Comparison of ENCODE assay signal across 1 cellular context in genomic region chr7:99918959-99919813, GRCh38.
TF ChIP-seq lines count a peak whose summit lies in the region.

A gene with protein sequence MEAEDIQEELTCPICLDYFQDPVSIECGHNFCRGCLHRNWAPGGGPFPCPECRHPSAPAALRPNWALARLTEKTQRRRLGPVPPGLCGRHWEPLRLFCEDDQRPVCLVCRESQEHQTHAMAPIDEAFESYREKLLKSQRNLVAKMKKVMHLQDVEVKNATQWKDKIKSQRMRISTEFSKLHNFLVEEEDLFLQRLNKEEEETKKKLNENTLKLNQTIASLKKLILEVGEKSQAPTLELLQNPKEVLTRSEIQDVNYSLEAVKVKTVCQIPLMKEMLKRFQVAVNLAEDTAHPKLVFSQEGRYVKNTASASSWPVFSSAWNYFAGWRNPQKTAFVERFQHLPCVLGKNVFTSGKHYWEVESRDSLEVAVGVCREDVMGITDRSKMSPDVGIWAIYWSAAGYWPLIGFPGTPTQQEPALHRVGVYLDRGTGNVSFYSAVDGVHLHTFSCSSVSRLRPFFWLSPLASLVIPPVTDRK (minus strand): TSS chr7:99919530. CDS start chr7:99919401, 129 bp downstream.

TF ChIP-seq in K562, 482 proteins besides CTCF, POLR2A, EP300 and RAD21 (continued from another document and continues in another):
- TF ChIP-seq ATF2 (CRISPR knock-in tag; IDR thresholded peaks at IDR 0.05) (no peak), PHF20 (IDR thresholded peaks at IDR 0.05; ENCODE audit: partially characterized antibody) (peak; percentile 78), ZBTB9 (CRISPR knock-in tag; IDR thresholded peaks at IDR 0.05) (0 out of 2 replicates have a peak, but pooled peaks have one; percentile 43), U2AF2 (optimal IDR thresholded peaks at IDR 0.05; ENCODE audit: low read depth, low read length) (no peak), RBM17 (IDR thresholded peaks at IDR 0.05; ENCODE audit: borderline replicate concordance, low read depth, low read length) (no peak), ELF4 (CRISPR knock-in tag; IDR thresholded peaks at IDR 0.05) (0 out of 2 replicates have a peak, but pooled peaks have one; percentile 36), RBM25 (IDR thresholded peaks at IDR 0.05; ENCODE audit: low read depth, low read length, severe bottlenecking) (no peak), GTF2E2 (tag; IDR thresholded peaks at IDR 0.05) (peak; percentile 91; the same call in 1 of the 2 replicates), ZBTB5 (IDR thresholded peaks at IDR 0.05) (no peak), SMARCA5 (IDR thresholded peaks at IDR 0.05) (no peak), PHF8 (IDR thresholded peaks at IDR 0.05; ENCODE audit: borderline replicate concordance, low read length) (peak; percentile 98), ARID4B (CRISPR knock-in tag; IDR thresholded peaks at IDR 0.05) (peak; percentile 62; the same call in 1 of the 2 replicates), SOX6 (IDR thresholded peaks at IDR 0.05) (no peak; the same call in 1 of the 2 replicates), POLR3G (IDR thresholded peaks at IDR 0.05; ENCODE audit: extremely low read depth, insufficient read length, insufficient replicate concordance) (no peak), KDM1A (IDR thresholded peaks at IDR 0.05) (no peak), NBN (IDR thresholded peaks at IDR 0.05; ENCODE audit: low read depth) (no peak), ZSCAN29 (IDR thresholded peaks at IDR 0.05) (no peak; the same call in 1 of the 2 replicates), ZEB2 (IDR thresholded peaks at IDR 0.05) (no peak), POU5F1 (IDR thresholded peaks at IDR 0.05; ENCODE audit: borderline replicate concordance, low read depth, low read length, partially characterized antibody) (no peak), PRMT5 (CRISPR knock-in tag; IDR thresholded peaks at IDR 0.05) (no peak), MNT (conservative IDR thresholded peaks at IDR 0.05) (peak; percentile 57 to 87), FOXK1 (CRISPR knock-in tag; IDR thresholded peaks at IDR 0.05; ENCODE audit: borderline replicate concordance) (peak; percentile 53; the same call in 1 of the 2 replicates), HES1 (IDR thresholded peaks at IDR 0.05; ENCODE audit: low read depth) (no peak), MITF (IDR thresholded peaks at IDR 0.05) (no peak), HCFC1 (IDR thresholded peaks at IDR 0.05; ENCODE audit: low read depth, low read length) (peak; percentile 74), SMAD2 (IDR thresholded peaks at IDR 0.05; ENCODE audit: low read depth, low read length) (no peak), ZFP36 (IDR thresholded peaks at IDR 0.05; ENCODE audit: low read depth, low read length, partially characterized antibody) (peak; percentile 42), MIER1 (IDR thresholded peaks at IDR 0.05; ENCODE audit: low read depth) (0 out of 2 replicates have a peak, but pooled peaks have one; percentile 45), CBX5 (IDR thresholded peaks at IDR 0.05; ENCODE audit: borderline replicate concordance, low read depth) (no peak), TCF15 (CRISPR knock-in tag; IDR thresholded peaks at IDR 0.05) (no peak), ZFP1 (CRISPR knock-in tag; IDR thresholded peaks at IDR 0.05) (no peak), RNF2 (IDR thresholded peaks at IDR 0.05) (peak; percentile 20; the same call in 1 of the 2 replicates), MBD2 (IDR thresholded peaks at IDR 0.05; ENCODE audit: borderline replicate concordance, low read depth) (no peak; the same call in 1 of the 2 replicates), CCNT2 (IDR thresholded peaks at IDR 0.05; ENCODE audit: borderline replicate concordance, extremely low read depth, insufficient read length, low read depth, low read length) (peak; percentile 30)
- TF ChIP-seq, protein P1, sequence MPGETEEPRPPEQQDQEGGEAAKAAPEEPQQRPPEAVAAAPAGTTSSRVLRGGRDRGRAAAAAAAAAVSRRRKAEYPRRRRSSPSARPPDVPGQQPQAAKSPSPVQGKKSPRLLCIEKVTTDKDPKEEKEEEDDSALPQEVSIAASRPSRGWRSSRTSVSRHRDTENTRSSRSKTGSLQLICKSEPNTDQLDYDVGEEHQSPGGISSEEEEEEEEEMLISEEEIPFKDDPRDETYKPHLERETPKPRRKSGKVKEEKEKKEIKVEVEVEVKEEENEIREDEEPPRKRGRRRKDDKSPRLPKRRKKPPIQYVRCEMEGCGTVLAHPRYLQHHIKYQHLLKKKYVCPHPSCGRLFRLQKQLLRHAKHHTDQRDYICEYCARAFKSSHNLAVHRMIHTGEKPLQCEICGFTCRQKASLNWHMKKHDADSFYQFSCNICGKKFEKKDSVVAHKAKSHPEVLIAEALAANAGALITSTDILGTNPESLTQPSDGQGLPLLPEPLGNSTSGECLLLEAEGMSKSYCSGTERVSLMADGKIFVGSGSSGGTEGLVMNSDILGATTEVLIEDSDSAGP (CRISPR knock-in tag; IDR thresholded peaks at IDR 0.05), result 0 out of 2 replicates have a peak, but pooled peaks have one; percentile 23
- TF ChIP-seq, protein P2, sequence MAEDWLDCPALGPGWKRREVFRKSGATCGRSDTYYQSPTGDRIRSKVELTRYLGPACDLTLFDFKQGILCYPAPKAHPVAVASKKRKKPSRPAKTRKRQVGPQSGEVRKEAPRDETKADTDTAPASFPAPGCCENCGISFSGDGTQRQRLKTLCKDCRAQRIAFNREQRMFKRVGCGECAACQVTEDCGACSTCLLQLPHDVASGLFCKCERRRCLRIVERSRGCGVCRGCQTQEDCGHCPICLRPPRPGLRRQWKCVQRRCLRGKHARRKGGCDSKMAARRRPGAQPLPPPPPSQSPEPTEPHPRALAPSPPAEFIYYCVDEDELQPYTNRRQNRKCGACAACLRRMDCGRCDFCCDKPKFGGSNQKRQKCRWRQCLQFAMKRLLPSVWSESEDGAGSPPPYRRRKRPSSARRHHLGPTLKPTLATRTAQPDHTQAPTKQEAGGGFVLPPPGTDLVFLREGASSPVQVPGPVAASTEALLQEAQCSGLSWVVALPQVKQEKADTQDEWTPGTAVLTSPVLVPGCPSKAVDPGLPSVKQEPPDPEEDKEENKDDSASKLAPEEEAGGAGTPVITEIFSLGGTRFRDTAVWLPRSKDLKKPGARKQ (CRISPR knock-in tag; IDR thresholded peaks at IDR 0.05), result no peak
- TF ChIP-seq, protein P3, sequence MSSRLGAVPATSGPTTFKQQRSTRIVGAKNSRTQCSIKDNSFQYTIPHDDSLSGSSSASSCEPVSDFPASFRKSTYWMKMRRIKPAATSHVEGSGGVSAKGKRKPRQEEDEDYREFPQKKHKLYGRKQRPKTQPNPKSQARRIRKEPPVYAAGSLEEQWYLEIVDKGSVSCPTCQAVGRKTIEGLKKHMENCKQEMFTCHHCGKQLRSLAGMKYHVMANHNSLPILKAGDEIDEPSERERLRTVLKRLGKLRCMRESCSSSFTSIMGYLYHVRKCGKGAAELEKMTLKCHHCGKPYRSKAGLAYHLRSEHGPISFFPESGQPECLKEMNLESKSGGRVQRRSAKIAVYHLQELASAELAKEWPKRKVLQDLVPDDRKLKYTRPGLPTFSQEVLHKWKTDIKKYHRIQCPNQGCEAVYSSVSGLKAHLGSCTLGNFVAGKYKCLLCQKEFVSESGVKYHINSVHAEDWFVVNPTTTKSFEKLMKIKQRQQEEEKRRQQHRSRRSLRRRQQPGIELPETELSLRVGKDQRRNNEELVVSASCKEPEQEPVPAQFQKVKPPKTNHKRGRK (tag; IDR thresholded peaks at IDR 0.05), result no peak
- TF ChIP-seq, protein P4, sequence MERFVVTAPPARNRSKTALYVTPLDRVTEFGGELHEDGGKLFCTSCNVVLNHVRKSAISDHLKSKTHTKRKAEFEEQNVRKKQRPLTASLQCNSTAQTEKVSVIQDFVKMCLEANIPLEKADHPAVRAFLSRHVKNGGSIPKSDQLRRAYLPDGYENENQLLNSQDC (CRISPR knock-in tag; IDR thresholded peaks at IDR 0.05), result no peak
